9 cellular contexts compared by ENCODE assay signal in the genomic region with DNA sequence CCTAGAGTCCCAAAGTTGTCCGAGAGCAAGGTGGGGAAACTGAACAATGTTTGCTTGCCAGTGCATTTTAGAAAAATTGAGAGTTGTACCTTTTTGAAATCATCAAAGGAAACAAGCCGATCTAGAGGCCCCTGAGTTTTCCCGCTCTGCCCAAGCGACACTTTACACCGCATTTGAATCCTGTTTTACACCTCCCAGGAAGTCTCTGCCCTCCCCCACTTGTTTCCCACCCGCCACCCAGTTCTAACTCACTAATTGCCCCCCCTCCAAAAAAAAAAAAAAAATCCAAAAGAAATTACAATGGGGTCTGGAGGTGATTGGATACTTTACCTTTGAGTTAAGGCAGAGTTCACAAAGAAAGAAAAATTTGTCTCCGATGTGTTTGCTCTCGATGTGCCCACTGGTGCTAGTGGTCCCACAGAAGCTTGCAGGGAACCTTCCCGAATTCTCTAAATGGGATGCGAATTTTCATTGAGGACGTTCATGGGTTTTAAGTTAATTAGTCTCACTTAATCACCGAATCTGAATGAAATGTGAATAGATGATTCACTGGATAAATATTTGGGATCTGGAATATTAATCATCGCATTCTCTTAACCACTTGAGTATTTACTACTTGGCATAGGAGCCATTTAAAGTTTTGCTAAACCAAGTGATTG. TPM values are rescaled to one million over a fixed set of nuclear protein-coding genes. Genes with fewer than 3 reads are reported as not detected.
A peak's percentile ranks its signal among the peaks of the same experiment; 100 is the strongest.
DNase-seq lines count a peak whose midpoint lies in the region; ATAC-seq, FAIRE-seq and TF ChIP-seq lines count a peak whose summit lies in the region.
"Had no signal": no experiment of that assay in that cellular context is flagged by ENCODE, and none has a peak within 500 bp of the region (broad histone marks: within the 10 kb centered on the region; RNA-seq: fewer than 3 reads in every experiment).

No MANE protein-coding gene starts in this region.

- peak overlapping the region; percentile 99 for H3K18ac ChIP-seq in neuronal stem cell (ENCODE audit: low read length)

- H4K8ac ChIP-seq in neuronal stem cell (ENCODE audit: low read depth, low read length) = no peak overlapping the region

- peak overlapping the region; percentile 54 for H3K4me2 ChIP-seq in neuronal stem cell (ENCODE audit: insufficient read depth, low read length, poor library complexity, severe bottlenecking)

- DNase-seq in EH (ENCODE audit: low read depth) (peak; percentile 85), NB4 (ENCODE audit: low read depth) (peak; percentile 11), epithelial cell of prostate (ENCODE audit: low read depth, low spot score) (no peak), neuronal stem cell (ENCODE audit: low spot score) (no peak), small intestine (no peak), NOMO-1 treated with DMSO at 0.1 percent for 48 hours (lab: John Stamatoyannopoulos, UW; ENCODE audit: unreplicated experiment) (no peak)
- DNase-seq in stimulated activated CD4-positive, alpha-beta T cell treated with anti-CD3 and anti-CD28 coated beads, Interleukin-12 subunit alpha, Interleukin-12 subunit beta, amount 100 ng/mL, for 4 hours = no peak
- DNase-seq: OCI-M1 had no signal

- H3K4me1 ChIP-seq in neuronal stem cell (ENCODE audit: control insufficient read depth in 2 of 2, insufficient read depth in 1 of 2, low read depth in 1 of 2, low read length in 2 of 2) (peaks cover 5 to 18% of the 10 kb centered on the region in 2 donors), small intestine (ENCODE audit: control insufficient read depth in 2 of 2, insufficient read depth in 1 of 2, low read depth in 1 of 2, low read length in 1 of 2) (no peaks in the 10 kb centered on the region)

- peaks cover 0 to 2% of the 10 kb centered on the region in 2 donors for H3K9me3 ChIP-seq in neuronal stem cell (replicated peaks in 1 of 2; ENCODE audit: control insufficient read depth in 2 of 2, insufficient read depth in 1 of 2, low read depth in 1 of 2, low read length in 2 of 2)
- H3K9me3 ChIP-seq in small intestine (ENCODE audit: control insufficient read depth, low read depth) = no peaks in the 10 kb centered on the region

- peak overlapping the region; percentile 100 for H2BK5ac ChIP-seq in neuronal stem cell (ENCODE audit: low read length)

- no peak overlapping the region for H2BK120ac ChIP-seq in neuronal stem cell (ENCODE audit: low read depth, low read length)

- TF ChIP-seq POLR2A in NB4 (IDR thresholded peaks at IDR 0.05; ENCODE audit: extremely low read depth, insufficient read length) = no peak

- H3K14ac ChIP-seq in neuronal stem cell (ENCODE audit: low read length) = no peak overlapping the region

- peak overlapping the region; percentile 87 for H2AFZ ChIP-seq in neuronal stem cell (ENCODE audit: low read length)

- H3K4me3 ChIP-seq in NB4 (ENCODE audit: low read depth, low read length) (peak overlapping the region; percentile 65), neuronal stem cell (ENCODE audit: low read length in 2 of 2) (peak overlapping the region; percentile 58 to 99), small intestine (ENCODE audit: low read depth in 1 of 2, low read length in 2 of 2) (peak overlapping the region in 1 of 2 donors; percentile 97)

- no peak overlapping the region for H3K9ac ChIP-seq in neuronal stem cell (ENCODE audit: low read depth, low read length, poor library complexity)

- H3K27me3 ChIP-seq in neuronal stem cell (ENCODE audit: control insufficient read depth in 3 of 3, insufficient read depth in 3 of 3, low read depth in 1 of 3, low read length in 3 of 3) = no peaks in the 10 kb centered on the region
- H3K27me3 ChIP-seq in small intestine (ENCODE audit: control insufficient read depth in 2 of 2, insufficient read depth in 2 of 2, low read length in 2 of 2) = peaks cover 0 to 17% of the 10 kb centered on the region in 2 donors

- no peak for FAIRE-seq in small intestine (lab: Jason Lieb, UNC)

- WGBS in neuronal stem cell (ENCODE audit: extremely low coverage in 2 of 2, insufficient read length in 2 of 2, insufficient replicate concordance in 1 of 2), 2 donors = no CpG with 5 or more reads among the region's 13 CpGs
- 31 to 37% (median 32%) methylated on average over 13 of the region's 13 CpGs for WGBS in small intestine, 3 donors

- no peak overlapping the region for H3K23ac ChIP-seq in neuronal stem cell (ENCODE audit: low read depth, low read length, poor library complexity)

- ATAC-seq in HG03039 (IDR thresholded peaks at IDR 0.05; ENCODE audit: unreplicated experiment) = no peak

- H3K79me1 ChIP-seq in neuronal stem cell (ENCODE audit: low read depth, low read length) = peaks cover 5% of the 10 kb centered on the region

- TF ChIP-seq CTCF in NB4 (IDR thresholded peaks at IDR 0.05; ENCODE audit: low read depth, low read length) = no peak

- H3K4ac ChIP-seq in neuronal stem cell (ENCODE audit: low read length) = no peak overlapping the region

- H2AK5ac ChIP-seq in neuronal stem cell (ENCODE audit: low read depth, low read length) = no peak overlapping the region

- H2BK15ac ChIP-seq in neuronal stem cell (ENCODE audit: low read length) = peak overlapping the region; percentile 7

- H3K36me3 ChIP-seq in neuronal stem cell (replicated peaks in 1 of 2; ENCODE audit: control insufficient read depth in 2 of 2, insufficient read depth in 2 of 2, low read length in 2 of 2) = peaks cover 0 to 34% of the 10 kb centered on the region in 2 donors
- H3K36me3 ChIP-seq in small intestine (ENCODE audit: control insufficient read depth in 2 of 2, insufficient read depth in 2 of 2, low read length in 2 of 2) = no peaks in the 10 kb centered on the region

- no peak overlapping the region for H4K91ac ChIP-seq in neuronal stem cell (ENCODE audit: low read depth, low read length, poor library complexity)

- H2BK12ac ChIP-seq in neuronal stem cell (ENCODE audit: low read length) = no peak overlapping the region

- peak overlapping the region; percentile 99 for H3K27ac ChIP-seq in epithelial cell of prostate
- peak overlapping the region; percentile 99 for H3K27ac ChIP-seq in neuronal stem cell (replicated peaks; ENCODE audit: low read length)
- H3K27ac ChIP-seq in small intestine (ENCODE audit: low read depth in 1 of 2, low read length in 1 of 2) = no peak overlapping the region

RNA-seq across cellular contexts. Expression of a gene that starts 2.4 kb away (rescaled TPM):
- polyA plus RNA-seq in neuronal stem cell (2013, experiment 1 of 2) = 240 TPM
- polyA plus RNA-seq in neuronal stem cell (2013, experiment 2 of 2) = 242 TPM
- 1 to 10 TPM in 2 of 3 donors, under 1 TPM in 1; 0.67 to 1.4 (median 1.1) TPM for polyA plus RNA-seq in small intestine

Comparison
In these comparisons a context has a peak if more than half of its experiments do, and no peak if none do; other contexts are left out.
1. DNase-seq: peak in EH (single experiment) and NB4 (single experiment); none in epithelial cell of prostate (single experiment), neuronal stem cell (single experiment), small intestine (single experiment), NOMO-1 treated with DMSO at 0.1 percent for 48 hours (single experiment) and stimulated activated CD4-positive, alpha-beta T cell treated with anti-CD3 and anti-CD28 coated beads, Interleukin-12 subunit alpha, Interleukin-12 subunit beta, amount 100 ng/mL, for 4 hours (single experiment).
2. H3K27ac ChIP-seq: peak in epithelial cell of prostate (single experiment) and neuronal stem cell (single experiment); none in small intestine (0 of 2).